In genomic region chrX:118420462-118420861, GRCh38 we compare ENCODE assay signal across 9 cellular contexts.
A peak's percentile ranks its signal among the peaks of the same experiment; 100 is the strongest.
DNase-seq lines count a peak whose midpoint lies in the region; ATAC-seq, FAIRE-seq and TF ChIP-seq lines count a peak whose summit lies in the region.
"Had no signal": no experiment of that assay in that cellular context is flagged by ENCODE, and none has a peak within 500 bp of the region (broad histone marks: within the 10 kb centered on the region; RNA-seq: fewer than 3 reads in every experiment).

No MANE protein-coding gene starts in this region.

- POLR2A ChIA-PET in activated B cell treated with CpG ODN at 0.5 μM for 24 hours (lab: Charles Lee) = no interaction called here

- H3K4ac ChIP-seq in mesendoderm (ENCODE audit: low read depth, low read length) = no peak overlapping the region

- H3K36me3 ChIP-seq in left lung (no peaks in the 10 kb centered on the region), mesendoderm (ENCODE audit: control insufficient read depth, insufficient read depth, low read length) (no peaks in the 10 kb centered on the region), spleen (peaks cover 0 to 22% (median 6%) of the 10 kb centered on the region in 6 donors)

- H3K36me3 Mint-ChIP-seq in activated B cell treated with CpG ODN at 0.5 μM for 24 hours (ENCODE audit: low read depth) = peaks cover 45% of the 10 kb centered on the region

- no peak for TF ChIP-seq CTCF in activated B cell treated with CpG ODN at 0.5 μM for 24 hours (IDR thresholded peaks at IDR 0.05)
- TF ChIP-seq CTCF in left lung (IDR thresholded peaks at IDR 0.05) = no peak
- no peak for TF ChIP-seq CTCF in spleen (IDR thresholded peaks at IDR 0.05 in 8 of 11, conservative IDR thresholded peaks at IDR 0.05 in 3 of 11)

- H3K27me3 ChIP-seq in left lung (no peaks in the 10 kb centered on the region), mesendoderm (ENCODE audit: insufficient read depth, low read length, poor library complexity) (no peaks in the 10 kb centered on the region), spleen (replicated peaks in 1 of 7) (no peaks in the 10 kb centered on the region)

- peak; percentile 56 for FAIRE-seq in GM12891 (lab: Jason Lieb, UNC)

- no peak overlapping the region for H4K5ac ChIP-seq in mesendoderm (ENCODE audit: low read length)

- H2BK120ac ChIP-seq in mesendoderm (ENCODE audit: low read depth, low read length) = no peak overlapping the region

- peaks cover 9% of the 10 kb centered on the region for H3K4me1 Mint-ChIP-seq in activated B cell treated with CpG ODN at 0.5 μM for 24 hours

- H2AK5ac ChIP-seq in mesendoderm (ENCODE audit: low read length) = no peak overlapping the region

- H3K27me3 Mint-ChIP-seq in activated B cell treated with CpG ODN at 0.5 μM for 24 hours = no peaks in the 10 kb centered on the region
- H3K27me3 Mint-ChIP-seq: activated naive CD4-positive, alpha-beta T cell treated with anti-CD3 and anti-CD28 coated beads, Interleukin-2, amount 50 U/mL, for 24 hours had no signal

- H3K27ac ChIP-seq in left lung (no peak overlapping the region), mesendoderm (ENCODE audit: low read depth, low read length) (no peak overlapping the region), spleen (peak overlapping the region in 3 of 8 donors; percentile 8 to 38 (median 28))

- no peak overlapping the region for H3K4me3 ChIP-seq in left lung
- H3K4me3 ChIP-seq in mesendoderm (ENCODE audit: low read length) = no peak overlapping the region
- H3K4me3 ChIP-seq in spleen = no peak overlapping the region

- no peak overlapping the region for H3K23ac ChIP-seq in mesendoderm (ENCODE audit: low read length)

- peak overlapping the region; percentile 8 for H3K27ac Mint-ChIP-seq in activated B cell treated with CpG ODN at 0.5 μM for 24 hours
- H3K27ac Mint-ChIP-seq: activated naive CD4-positive, alpha-beta T cell treated with anti-CD3 and anti-CD28 coated beads, Interleukin-2, amount 50 U/mL, for 24 hours had no signal

- no peaks in the 10 kb centered on the region for H3K79me1 ChIP-seq in mesendoderm (ENCODE audit: low read length)

- TF ChIP-seq POLR2A in GM12891 (IDR thresholded peaks at IDR 0.05; ENCODE audit: low read depth, low read length) (no peak), spleen (IDR thresholded peaks at IDR 0.05) (no peak)

- no peak overlapping the region for H2BK5ac ChIP-seq in mesendoderm (ENCODE audit: low read length)

- peak; percentile 52 for ATAC-seq in HG02588 (IDR thresholded peaks at IDR 0.05; ENCODE audit: unreplicated experiment)
- no peak for ATAC-seq in activated B cell treated with CpG ODN at 0.5 μM for 24 hours (ENCODE audit: low read depth)
- ATAC-seq in left lung = peak; percentile 71
- no peak for ATAC-seq in GM18520 (IDR thresholded peaks at IDR 0.05; ENCODE audit: unreplicated experiment)

- no peaks in the 10 kb centered on the region for H3K9me3 Mint-ChIP-seq in activated B cell treated with CpG ODN at 0.5 μM for 24 hours
- H3K9me3 Mint-ChIP-seq: activated naive CD4-positive, alpha-beta T cell treated with anti-CD3 and anti-CD28 coated beads, Interleukin-2, amount 50 U/mL, for 24 hours had no signal

- H3K79me2 ChIP-seq in mesendoderm (ENCODE audit: control insufficient read depth, insufficient read depth, low read length) = no peaks in the 10 kb centered on the region

- no CpG with 5 or more reads among the region's 5 CpGs for WGBS in mesendoderm (ENCODE audit: extremely low coverage, insufficient coverage, low lambda C conversion rate)
- WGBS in spleen, 5 donors = 15 to 52% (median 32%) methylated on average over 3 to 5 of the region's 5 CpGs

- no peak overlapping the region for H3K18ac ChIP-seq in mesendoderm (ENCODE audit: low read length)

- H2BK15ac ChIP-seq in mesendoderm (replicated peaks; ENCODE audit: low read depth) = no peak overlapping the region

- no peak overlapping the region for H3K4me2 ChIP-seq in mesendoderm (ENCODE audit: low read length)

- H3K4me1 ChIP-seq in left lung (no peaks in the 10 kb centered on the region), mesendoderm (ENCODE audit: control insufficient read depth, low read depth, low read length) (no peaks in the 10 kb centered on the region), spleen (peaks cover 0 to 8% (median 0%) of the 10 kb centered on the region in 6 donors)

- no peak overlapping the region for H3K9ac ChIP-seq in mesendoderm (ENCODE audit: low read length)

- no peak overlapping the region for H3K4me3 Mint-ChIP-seq in activated B cell treated with CpG ODN at 0.5 μM for 24 hours
- H3K4me3 Mint-ChIP-seq: activated naive CD4-positive, alpha-beta T cell treated with anti-CD3 and anti-CD28 coated beads, Interleukin-2, amount 50 U/mL, for 24 hours had no signal

- CTCF ChIA-PET in activated B cell treated with CpG ODN at 0.5 μM for 24 hours (lab: Charles Lee) = no interaction called here

- intact Hi-C loops in activated B cell treated with CpG ODN at 0.5 μM for 24 hours (cut with micrococcal nuclease) = no loop called here
- intact Hi-C loops in left lung (cut with DNase I) = no loop called here
- intact Hi-C loops in spleen (cut with DNase I; ENCODE audit: low total_unique reads) = no loop called here

- no peak overlapping the region for H3K56ac ChIP-seq in mesendoderm (ENCODE audit: low read length)

- DNase-seq in GM12891 (ENCODE audit: insufficient read length, low spot score) (no peak), activated B cell treated with CpG ODN at 0.5 μM for 24 hours (no peak), left lung (no peak), mesendoderm (no peak), spleen (no peak)
- DNase-seq in activated CD4-positive, alpha-beta T cell treated with anti-CD3 and anti-CD28 coated beads for 48 hours = no peak

- H3K9me3 ChIP-seq in left lung (no peaks in the 10 kb centered on the region), spleen (no peaks in the 10 kb centered on the region)

- no peak overlapping the region for H4K8ac ChIP-seq in mesendoderm (ENCODE audit: low read depth, low read length)

TF ChIP-seq in GM12891, 5 proteins besides CTCF, POLR2A, EP300 and RAD21:
- no peak for TF ChIP-seq TAF1 (IDR thresholded peaks at IDR 0.05; ENCODE audit: low read depth, low read length)
- no peak for TF ChIP-seq POU2F2 (IDR thresholded peaks at IDR 0.05; ENCODE audit: low read depth, low read length)
- TF ChIP-seq SPI1 (IDR thresholded peaks at IDR 0.05; ENCODE audit: low read depth, low read length) = no peak
- TF ChIP-seq PAX5 (IDR thresholded peaks at IDR 0.05; ENCODE audit: insufficient read depth, low read length, severe bottlenecking) = no peak
- no peak for TF ChIP-seq POLR2AphosphoS5 (IDR thresholded peaks at IDR 0.05; ENCODE audit: low read depth, low read length)

Comparison
In these comparisons a context has a peak if more than half of its experiments do, and no peak if none do; other contexts are left out.
1. ATAC-seq: peak in HG02588 (single experiment) and left lung (single experiment); none in activated B cell treated with CpG ODN at 0.5 μM for 24 hours (single experiment) and GM18520 (single experiment).